ENCODE assay signal across 22 cellular contexts in the genomic region with DNA sequence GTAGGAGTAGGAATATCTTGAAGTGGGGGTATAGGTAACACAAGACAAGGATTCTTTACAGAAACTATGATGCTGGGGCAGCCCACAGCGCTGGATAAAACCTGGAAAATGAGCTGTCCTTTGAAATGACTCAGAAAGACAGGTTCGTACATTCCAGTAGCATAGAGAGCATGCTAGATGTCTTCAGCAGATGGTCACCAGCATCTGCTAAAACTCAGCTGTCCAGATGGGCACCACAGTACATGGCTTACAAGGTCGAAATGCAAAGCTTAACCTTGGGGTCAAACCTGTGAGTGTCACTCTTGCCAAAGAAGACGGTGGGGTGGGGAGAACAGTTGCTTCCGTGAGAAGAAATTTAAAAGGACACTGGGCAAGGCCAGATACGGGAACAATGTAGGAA. TPM values are rescaled to one million over a fixed set of nuclear protein-coding genes. Genes with fewer than 3 reads are reported as not detected.
"Had no signal": no experiment of that assay in that cellular context is flagged by ENCODE, and none has a peak within 500 bp of the region (broad histone marks: within the 10 kb centered on the region; RNA-seq: fewer than 3 reads in every experiment).

No MANE protein-coding gene starts in this region.

- H3K27ac ChIP-seq: dorsolateral prefrontal cortex, prostate gland, right lobe of liver, suprapubic skin, upper lobe of left lung had no signal

- ATAC-seq: left cardiac atrium; natural killer cell; right lobe of liver; stimulated activated naive CD8-positive, alpha-beta T cell treated with anti-CD3 and anti-CD28 coated beads, Interleukin-15, Interleukin-2, amounts not matched to agents 100 U/mL and 50 U/mL, for 24 hours had no signal

- H3K27me3 ChIP-seq: breast epithelium, dorsolateral prefrontal cortex, right lobe of liver, suprapubic skin, upper lobe of left lung had no signal

- H3K36me3 Mint-ChIP-seq: activated naive CD8-positive, alpha-beta T cell; natural killer cell had no signal

- H3K4me1 ChIP-seq: breast epithelium, prostate gland, right lobe of liver, suprapubic skin, upper lobe of left lung had no signal

- H3K4me3 Mint-ChIP-seq: activated naive CD8-positive, alpha-beta T cell; activated T-cell treated with anti-CD3 and anti-CD28 coated beads, Interleukin-2, amount 50 U/mL, for 24 hours; natural killer cell; T-helper 1 cell treated with Interleukin-12 subunit alpha and Interleukin-12 subunit beta and Interleukin-4 antibody, amounts not matched to agents 30 μg/mL and 1 μg/mL, for 36 hours had no signal

- H3K9me3 Mint-ChIP-seq: activated T-cell treated with anti-CD3 and anti-CD28 coated beads, Interleukin-2, amount 50 U/mL, for 24 hours; natural killer cell; T-helper 1 cell treated with Interleukin-12 subunit alpha and Interleukin-12 subunit beta and Interleukin-4 antibody, amounts not matched to agents 30 μg/mL and 1 μg/mL, for 36 hours had no signal

- H3K4me1 Mint-ChIP-seq: natural killer cell had no signal

- H3K36me3 ChIP-seq: breast epithelium, prostate gland, right lobe of liver, suprapubic skin, upper lobe of left lung had no signal

- H3K4me3 ChIP-seq: breast epithelium, dorsolateral prefrontal cortex, lung, mucosa of descending colon, prostate gland, right lobe of liver, suprapubic skin, upper lobe of left lung had no signal

- H3K27ac Mint-ChIP-seq: activated naive CD8-positive, alpha-beta T cell; activated T-cell treated with anti-CD3 and anti-CD28 coated beads, Interleukin-2, amount 50 U/mL, for 24 hours; natural killer cell; T-helper 1 cell treated with Interleukin-12 subunit alpha and Interleukin-12 subunit beta and Interleukin-4 antibody, amounts not matched to agents 30 μg/mL and 1 μg/mL, for 36 hours had no signal

- DNase-seq: activated effector memory CD4-positive, alpha-beta T cell treated with anti-CD3 and anti-CD28 coated beads, Interleukin-2, amount 50 U/mL, for 16 hours; activated T-cell treated with anti-CD3 and anti-CD28 coated beads, Interleukin-2, amount 50 U/mL, for 24 hours; amygdala; dorsolateral prefrontal cortex; hypothalamus; left cardiac atrium; mucosa of descending colon; natural killer cell; occipital lobe; right lobe of liver; stimulated activated CD4-positive, alpha-beta T cell treated with anti-CD3 and anti-CD28 coated beads, Interleukin-12 subunit alpha, Interleukin-12 subunit beta, amount 100 ng/mL, for 4 hours; stimulated activated CD4-positive, alpha-beta T cell treated with anti-CD3 and anti-CD28 coated beads, Interleukin-2, amount 100 ng/mL, for 48 hours; stimulated activated CD8-positive, alpha-beta memory T cell treated with anti-CD3 and anti-CD28 coated beads, Interleukin-4, amount 100 ng/mL, for 48 hours; stimulated activated naive CD8-positive, alpha-beta T cell treated with anti-CD3 and anti-CD28 coated beads, Interleukin-15, Interleukin-2, amounts not matched to agents 100 U/mL and 50 U/mL, for 24 hours; upper lobe of left lung had no signal

- H3K9me3 ChIP-seq: breast epithelium, mucosa of descending colon, prostate gland, right lobe of liver, suprapubic skin, upper lobe of left lung had no signal

RNA-seq across cellular contexts. Expression of a gene that starts 47.9 kb away (rescaled TPM):
- total RNA-seq: glomerular endothelial cell, left cardiac atrium, mucosa of descending colon, natural killer cell had no signal
